Comparison of ENCODE assay signal across 23 cellular contexts in genomic region chr3:159734681-159735080, GRCh38.
"Had no signal": no experiment of that assay in that cellular context is flagged by ENCODE, and none has a peak within 500 bp of the region (broad histone marks: within the 10 kb centered on the region; RNA-seq: fewer than 3 reads in every experiment).

No MANE protein-coding gene starts in this region.

- DNase-seq: activated B cell treated with CpG ODN at 0.5 μM for 24 hours; activated CD4-positive, alpha-beta memory T cell treated with anti-CD3 and anti-CD28 coated beads for 36 hours; activated CD4-positive, alpha-beta T cell treated with anti-CD3 and anti-CD28 coated beads for 48 hours; activated naive CD4-positive, alpha-beta T cell treated with Interleukin-2 at 50 U/mL for 16 hours; activated naive CD8-positive, alpha-beta T cell treated with anti-CD3 and anti-CD28 coated beads for 36 hours; activated T-cell treated with anti-CD3 and anti-CD28 coated beads, Interleukin-2, amount 50 U/mL, for 48 hours; amniotic stem cell; effector memory CD4-positive, alpha-beta T cell; lower lobe of right lung; mesendoderm; naive thymus-derived CD4-positive, alpha-beta T cell; spleen; stimulated activated CD4-positive, alpha-beta T cell treated with anti-CD3 and anti-CD28 coated beads, Interleukin-4, amount 100 ng/mL, for 1 hour; stimulated activated naive CD4-positive, alpha-beta T cell; T-helper 1 cell; T1000 had no signal

- H3K4me3 Mint-ChIP-seq: activated B cell treated with CpG ODN at 0.5 μM for 24 hours; activated CD4-positive, alpha-beta memory T cell treated with anti-CD3 and anti-CD28 coated beads for 36 hours; activated naive CD8-positive, alpha-beta T cell treated with anti-CD3 and anti-CD28 coated beads for 36 hours; dendritic cell treated with granulocyte-macrophage colony-stimulating factor and Interleukin-4, amounts not matched to agents 40 ng/mL and 50 ng/mL, for 4 days; naive thymus-derived CD4-positive, alpha-beta T cell; neural progenitor cell; type B pancreatic cell had no signal

- H3K27ac ChIP-seq: lower lobe of right lung, neural progenitor cell, thoracic aorta, vagina had no signal

- H2AFZ ChIP-seq: neural progenitor cell had no signal

- H3K4me1 Mint-ChIP-seq: activated B cell treated with CpG ODN at 0.5 μM for 24 hours; activated naive CD8-positive, alpha-beta T cell treated with anti-CD3 and anti-CD28 coated beads for 36 hours; naive thymus-derived CD4-positive, alpha-beta T cell had no signal

- H3K9me3 Mint-ChIP-seq: activated B cell treated with CpG ODN at 0.5 μM for 24 hours; activated CD4-positive, alpha-beta memory T cell treated with anti-CD3 and anti-CD28 coated beads for 36 hours; activated naive CD8-positive, alpha-beta T cell treated with anti-CD3 and anti-CD28 coated beads for 36 hours; dendritic cell treated with granulocyte-macrophage colony-stimulating factor and Interleukin-4, amounts not matched to agents 40 ng/mL and 50 ng/mL, for 4 days; neural progenitor cell; type B pancreatic cell had no signal

- H3K9me3 ChIP-seq: lower lobe of right lung, spleen, thoracic aorta, vagina had no signal

- H3K27me3 Mint-ChIP-seq: activated CD4-positive, alpha-beta memory T cell treated with anti-CD3 and anti-CD28 coated beads for 36 hours; dendritic cell treated with granulocyte-macrophage colony-stimulating factor and Interleukin-4, amounts not matched to agents 40 ng/mL and 50 ng/mL, for 4 days; type B pancreatic cell had no signal

- ATAC-seq: esophagus mucosa; left lobe of liver; lower lobe of right lung; naive thymus-derived CD4-positive, alpha-beta T cell had no signal

- H3K4me3 ChIP-seq: lower lobe of right lung, neural progenitor cell, spleen, thoracic aorta, vagina had no signal

- H3K36me3 Mint-ChIP-seq: activated CD4-positive, alpha-beta memory T cell treated with anti-CD3 and anti-CD28 coated beads for 36 hours; activated naive CD8-positive, alpha-beta T cell treated with anti-CD3 and anti-CD28 coated beads for 36 hours; naive thymus-derived CD4-positive, alpha-beta T cell; type B pancreatic cell had no signal

- H3K4me2 ChIP-seq: neural progenitor cell had no signal

- H3K9ac ChIP-seq: neural progenitor cell had no signal

- H3K4me1 ChIP-seq: vagina had no signal

- H3K36me3 ChIP-seq: lower lobe of right lung, neural progenitor cell, spleen, thoracic aorta, vagina had no signal

- H3K27me3 ChIP-seq: neural progenitor cell, spleen, vagina had no signal

- H3K27ac Mint-ChIP-seq: activated B cell treated with CpG ODN at 0.5 μM for 24 hours; activated CD4-positive, alpha-beta memory T cell treated with anti-CD3 and anti-CD28 coated beads for 36 hours; activated naive CD8-positive, alpha-beta T cell treated with anti-CD3 and anti-CD28 coated beads for 36 hours; dendritic cell treated with granulocyte-macrophage colony-stimulating factor and Interleukin-4, amounts not matched to agents 40 ng/mL and 50 ng/mL, for 4 days; naive thymus-derived CD4-positive, alpha-beta T cell; neural progenitor cell; type B pancreatic cell had no signal
